30 cellular contexts compared by ENCODE assay signal in genomic region chr5:19554524-19554923, GRCh38.
"Had no signal": no experiment of that assay in that cellular context is flagged by ENCODE, and none has a peak within 500 bp of the region (broad histone marks: within the 10 kb centered on the region; RNA-seq: fewer than 3 reads in every experiment).

No MANE protein-coding gene starts in this region.

- H3K27ac ChIP-seq: breast epithelium, epithelial cell of prostate, gastroesophageal sphincter, neutrophil, prostate gland, skin epidermis, thoracic aorta, uterus, VCaP had no signal

- H3K4me3 ChIP-seq: breast epithelium, gastroesophageal sphincter, mucosa of descending colon, prostate gland, skin epidermis, thoracic aorta, uterus had no signal

- H3K4me1 ChIP-seq: breast epithelium, gastroesophageal sphincter, prostate gland, uterus had no signal

- H3K4me1 Mint-ChIP-seq: activated CD4-positive, alpha-beta T cell treated with anti-CD3 and anti-CD28 coated beads, Interleukin-2, amount 10 ng/mL, durations not matched to agents 24 days and 14 days had no signal

- H3K9me3 Mint-ChIP-seq: activated CD4-positive, alpha-beta T cell treated with anti-CD3 and anti-CD28 coated beads, Interleukin-2, amount 10 ng/mL, durations not matched to agents 24 days and 14 days; stimulated activated naive CD8-positive, alpha-beta T cell treated with anti-CD3 and anti-CD28 coated beads, Interleukin-15, Interleukin-2, amounts not matched to agents 100 ng/mL and 50 ng/mL, for 24 hours had no signal

- H3K36me3 Mint-ChIP-seq: activated CD4-positive, alpha-beta memory T cell treated with anti-CD3 and anti-CD28 coated beads for 36 hours had no signal

- H3K36me3 ChIP-seq: breast epithelium, gastroesophageal sphincter, neutrophil, prostate gland, thoracic aorta, uterus had no signal

- ATAC-seq: activated CD4-positive, CD25-positive, alpha-beta regulatory T cell treated with anti-CD3 and anti-CD28 coated beads, Interleukin-2, amount 50 U/mL, for 24 hours; gastroesophageal sphincter; left cardiac atrium; left ventricle myocardium superior; mucosa of descending colon; natural killer cell treated with Interleukin-12 subunit alpha and Interleukin-12 subunit beta and Interleukin-15 and Interleukin-18, amount 100 ng/mL, for 72 hours; sciatic nerve had no signal

- H3K27me3 Mint-ChIP-seq: activated CD4-positive, alpha-beta memory T cell treated with anti-CD3 and anti-CD28 coated beads for 36 hours; activated CD4-positive, alpha-beta T cell treated with anti-CD3 and anti-CD28 coated beads, Interleukin-2, amount 10 ng/mL, durations not matched to agents 24 days and 14 days; dendritic cell treated with granulocyte-macrophage colony-stimulating factor and Interleukin-4, amounts not matched to agents 40 ng/mL and 50 ng/mL, for 4 days; natural killer cell treated with Interleukin-12 subunit alpha and Interleukin-12 subunit beta and Interleukin-15 and Interleukin-18, amount 100 ng/mL, for 72 hours; stimulated activated naive CD8-positive, alpha-beta T cell treated with anti-CD3 and anti-CD28 coated beads, Interleukin-15, Interleukin-2, amounts not matched to agents 100 ng/mL and 50 ng/mL, for 24 hours had no signal

- H3K27ac Mint-ChIP-seq: activated CD4-positive, alpha-beta memory T cell treated with anti-CD3 and anti-CD28 coated beads for 36 hours; activated CD4-positive, alpha-beta T cell treated with anti-CD3 and anti-CD28 coated beads, Interleukin-2, amount 10 ng/mL, durations not matched to agents 24 days and 14 days; dendritic cell treated with granulocyte-macrophage colony-stimulating factor and Interleukin-4, amounts not matched to agents 40 ng/mL and 50 ng/mL, for 4 days; natural killer cell treated with Interleukin-12 subunit alpha and Interleukin-12 subunit beta and Interleukin-15 and Interleukin-18, amount 100 ng/mL, for 72 hours; stimulated activated naive CD8-positive, alpha-beta T cell treated with anti-CD3 and anti-CD28 coated beads, Interleukin-15, Interleukin-2, amounts not matched to agents 100 ng/mL and 50 ng/mL, for 24 hours had no signal

- H3K4me3 Mint-ChIP-seq: activated CD4-positive, alpha-beta memory T cell treated with anti-CD3 and anti-CD28 coated beads for 36 hours; activated CD4-positive, alpha-beta T cell treated with anti-CD3 and anti-CD28 coated beads, Interleukin-2, amount 10 ng/mL, durations not matched to agents 24 days and 14 days; dendritic cell treated with granulocyte-macrophage colony-stimulating factor and Interleukin-4, amounts not matched to agents 40 ng/mL and 50 ng/mL, for 4 days; natural killer cell treated with Interleukin-12 subunit alpha and Interleukin-12 subunit beta and Interleukin-15 and Interleukin-18, amount 100 ng/mL, for 72 hours; stimulated activated naive CD8-positive, alpha-beta T cell treated with anti-CD3 and anti-CD28 coated beads, Interleukin-15, Interleukin-2, amounts not matched to agents 100 ng/mL and 50 ng/mL, for 24 hours had no signal

- H3K9me3 ChIP-seq: gastroesophageal sphincter, neutrophil, prostate gland, thoracic aorta, uterus had no signal

- DNase-seq: activated CD4-positive, alpha-beta memory T cell treated with anti-CD3 and anti-CD28 coated beads for 36 hours; activated CD4-positive, alpha-beta T cell treated with anti-CD3 and anti-CD28 coated beads, Interleukin-2, amount 10 ng/mL, durations not matched to agents 24 days and 14 days; activated CD8-positive, alpha-beta memory T cell treated with anti-CD3 and anti-CD28 coated beads, Interleukin-2, amount 50 U/mL, for 4 hours; activated gamma-delta T cell treated with Interleukin-2 at 50 U/mL for 16 hours; activated naive CD4-positive, alpha-beta T cell treated with anti-CD3 and anti-CD28 coated beads, Interleukin-2, amount 50 U/mL, for 16 hours; activated T-cell treated with anti-CD3 and anti-CD28 coated beads, Interleukin-2, amount 50 U/mL, for 1 hour; amniotic stem cell; central memory CD4-positive, alpha-beta T cell; hippocampal formation; left cardiac atrium; left ventricle myocardium superior; mucosa of descending colon; retina; stimulated activated CD4-positive, alpha-beta T cell treated with anti-CD3 and anti-CD28 coated beads, Interleukin-12 subunit alpha, Interleukin-12 subunit beta, amount 100 ng/mL, for 4 hours; stimulated activated CD4-positive, alpha-beta T cell treated with anti-CD3 and anti-CD28 coated beads, Interleukin-4, amount 100 ng/mL, for 1 hour; T-helper 9 cell; uterus had no signal

- H3K27me3 ChIP-seq: breast epithelium, gastroesophageal sphincter, neutrophil, uterus had no signal
